In genomic region chr1:182054698-182055326, GRCh38 we compare ENCODE assay signal across 10 cellular contexts. TPM values are rescaled to one million over a fixed set of nuclear protein-coding genes. Genes with fewer than 3 reads are reported as not detected.
DNase-seq lines count a peak whose midpoint lies in the region; ATAC-seq, FAIRE-seq and TF ChIP-seq lines count a peak whose summit lies in the region.
"Had no signal": no experiment of that assay in that cellular context is flagged by ENCODE, and none has a peak within 500 bp of the region (broad histone marks: within the 10 kb centered on the region; RNA-seq: fewer than 3 reads in every experiment).

No MANE protein-coding gene starts in this region.

- H3K36me3 ChIP-seq in HAP-1 (replicated peaks) (no peaks in the 10 kb centered on the region), keratinocyte (ENCODE audit: control insufficient read depth in 2 of 2, extremely low read depth in 1 of 2, insufficient read depth in 2 of 2, low read length in 2 of 2) (no peaks in the 10 kb centered on the region)
- H3K36me3 ChIP-seq: BLaER1 treated with 17β-estradiol and CSF1 and Interleukin-3, amounts not matched to agents 10 nM and 100 nM had no signal

- no peak overlapping the region for H3K4me3 ChIP-seq in HAP-1
- no peak overlapping the region for H3K4me3 ChIP-seq in keratinocyte (ENCODE audit: control insufficient read depth in 2 of 3, extremely low read depth in 1 of 3, insufficient read depth in 2 of 3, low read depth in 1 of 3, low read length in 3 of 3)
- H3K4me3 ChIP-seq: BLaER1 treated with 17β-estradiol and CSF1 and Interleukin-3, amounts not matched to agents 10 nM and 100 nM had no signal

- no peak overlapping the region for H3K4me3 Mint-ChIP-seq in stimulated activated effector memory CD8-positive, alpha-beta T cell treated with anti-CD3 and anti-CD28 coated beads, Interleukin-12 subunit alpha, Interleukin-12 subunit beta, amount 100 ng/mL, for 72 hours
- H3K4me3 Mint-ChIP-seq: brain had no signal

- H3K36me3 Mint-ChIP-seq in stimulated activated effector memory CD8-positive, alpha-beta T cell treated with anti-CD3 and anti-CD28 coated beads, Interleukin-12 subunit alpha, Interleukin-12 subunit beta, amount 100 ng/mL, for 72 hours: no peaks in the 10 kb centered on the region
- H3K36me3 Mint-ChIP-seq: brain had no signal

- no peaks in the 10 kb centered on the region for H3K27me3 ChIP-seq in HAP-1 (ENCODE audit: low read depth)
- peaks cover 20% of the 10 kb centered on the region for H3K27me3 ChIP-seq in keratinocyte (ENCODE audit: control insufficient read depth, extremely low read depth, insufficient read depth, low read length)
- H3K27me3 ChIP-seq: BLaER1 treated with 17β-estradiol and CSF1 and Interleukin-3, amounts not matched to agents 10 nM and 100 nM had no signal

- DNase-seq in NCI-H146 (lab: John Stamatoyannopoulos, UW) (peak; percentile 29), NCI-H146 treated with DMSO at 0.1 percent for 48 hours (lab: John Stamatoyannopoulos, UW; ENCODE audit: unreplicated experiment) (no peak), HAP-1 (ENCODE audit: low spot score in 2 of 2) (peak; percentile 27 to 78), NCI-H774 (lab: John Stamatoyannopoulos, UW) (peak; percentile 6), keratinocyte (ENCODE audit: low read depth, low spot score) (no peak), DMS79 (lab: John Stamatoyannopoulos, UW) (no peak)
- DNase-seq in activated gamma-delta T cell treated with anti-CD3 and anti-CD28 coated beads, Interleukin-2, amount 50 U/mL, for 16 hours (ENCODE audit: low read depth): peak; percentile 21
- DNase-seq in stimulated activated effector memory CD8-positive, alpha-beta T cell treated with anti-CD3 and anti-CD28 coated beads, Interleukin-12 subunit alpha, Interleukin-12 subunit beta, amount 100 ng/mL, for 72 hours (ENCODE audit: low spot score in 2 of 2): peak; percentile 30 to 69

- ATAC-seq in stimulated activated effector memory CD8-positive, alpha-beta T cell treated with anti-CD3 and anti-CD28 coated beads, Interleukin-12 subunit alpha, Interleukin-12 subunit beta, amount 100 ng/mL, for 72 hours: peak; percentile 53

- H3K4me1 Mint-ChIP-seq in stimulated activated effector memory CD8-positive, alpha-beta T cell treated with anti-CD3 and anti-CD28 coated beads, Interleukin-12 subunit alpha, Interleukin-12 subunit beta, amount 100 ng/mL, for 72 hours: no peaks in the 10 kb centered on the region

- dilution Hi-C loops in keratinocyte (cut with MboI; ENCODE audit: extremely low pct_ligation_motif_present, low sequenced_read_pairs): no loop called here

- H3K27ac ChIP-seq in keratinocyte (ENCODE audit: control insufficient read depth, insufficient read depth, low read length): no peak overlapping the region
- H3K27ac ChIP-seq: BLaER1 treated with 17β-estradiol and CSF1 and Interleukin-3, amounts not matched to agents 10 nM and 100 nM had no signal

- in situ Hi-C loops in HAP-1 (cut with MboI; ENCODE audit: low sequenced_read_pairs): loop anchor here (10.0 to 25.0 kb wide), 2 partner anchors 60 to 568 kb away; partner anchors contain the start of gene CACNA1E

- H3K4me1 ChIP-seq in HAP-1: no peaks in the 10 kb centered on the region
- no peaks in the 10 kb centered on the region for H3K4me1 ChIP-seq in keratinocyte (ENCODE audit: control insufficient read depth, extremely low read depth, insufficient read depth, low read length)

- no peak overlapping the region for H3K4me2 ChIP-seq in keratinocyte (ENCODE audit: control insufficient read depth, extremely low read depth, insufficient read depth, low read depth, low read length)
- H3K4me2 ChIP-seq: BLaER1 treated with 17β-estradiol and CSF1 and Interleukin-3, amounts not matched to agents 10 nM and 100 nM had no signal

- no peaks in the 10 kb centered on the region for H3K79me2 ChIP-seq in keratinocyte (ENCODE audit: control insufficient read depth, insufficient read depth, low read length)

- H3K9me3 Mint-ChIP-seq in stimulated activated effector memory CD8-positive, alpha-beta T cell treated with anti-CD3 and anti-CD28 coated beads, Interleukin-12 subunit alpha, Interleukin-12 subunit beta, amount 100 ng/mL, for 72 hours: no peaks in the 10 kb centered on the region

- H3K9ac ChIP-seq in keratinocyte (ENCODE audit: control insufficient read depth, extremely low read depth, insufficient read depth, low read length): no peak overlapping the region
- H3K9ac ChIP-seq: BLaER1 treated with 17β-estradiol and CSF1 and Interleukin-3, amounts not matched to agents 10 nM and 100 nM had no signal

- H3K9me3 ChIP-seq in HAP-1: no peaks in the 10 kb centered on the region
- H3K9me3 ChIP-seq in keratinocyte (ENCODE audit: control insufficient read depth, low read depth, low read length): no peaks in the 10 kb centered on the region

- H3K27ac Mint-ChIP-seq in stimulated activated effector memory CD8-positive, alpha-beta T cell treated with anti-CD3 and anti-CD28 coated beads, Interleukin-12 subunit alpha, Interleukin-12 subunit beta, amount 100 ng/mL, for 72 hours: no peak overlapping the region
- H3K27ac Mint-ChIP-seq: brain had no signal

- H3K9me1 ChIP-seq in keratinocyte (ENCODE audit: control insufficient read depth, extremely low read depth, insufficient read depth, low read length): no peaks in the 10 kb centered on the region

- H2AFZ ChIP-seq in keratinocyte (ENCODE audit: control insufficient read depth, low read length): no peak overlapping the region

- peak; percentile 29 to 64 (median 31) for TF ChIP-seq CTCF in keratinocyte (optimal IDR thresholded peaks at IDR 0.05 in 1 of 3, IDR thresholded peaks at IDR 0.05 in 1 of 3, conservative IDR thresholded peaks at IDR 0.05 in 1 of 3; ENCODE audit: extremely low read depth in 1 of 3, insufficient read depth in 2 of 3, low read length in 3 of 3)

- FAIRE-seq in keratinocyte (lab: Jason Lieb, UNC): peak; percentile 5

- no peaks in the 10 kb centered on the region for H4K20me1 ChIP-seq in keratinocyte (ENCODE audit: control insufficient read depth, extremely low read depth, insufficient read depth, low read length)
- H4K20me1 ChIP-seq: BLaER1 treated with 17β-estradiol and CSF1 and Interleukin-3, amounts not matched to agents 10 nM and 100 nM had no signal

RNA-seq across cellular contexts. Expression of gene ZNF648, which starts 6.7 kb away (rescaled TPM):
- polyA plus RNA-seq in keratinocyte: not detected in 3 replicates
- polyA plus RNA-seq in keratinocyte (2011; ENCODE audit: low read depth): not detected
- not detected in 2 replicates for polyA plus RNA-seq in keratinocyte (2011; cell fraction: cytosol; rRNA removed)
- not detected in 2 replicates for polyA plus RNA-seq in keratinocyte (2011; cell fraction: nucleus; rRNA removed)
- not detected in 2 replicates for polyA plus RNA-seq in keratinocyte (2012; ENCODE audit: low replicate concordance)
- not detected in 3 replicates for polyA minus RNA-seq in keratinocyte
- not detected for polyA minus RNA-seq in keratinocyte (2011; cell fraction: cytosol; rRNA and poly(A)+ RNA removed)
- not detected in 2 replicates for polyA minus RNA-seq in keratinocyte (2011; cell fraction: nucleus; rRNA and poly(A)+ RNA removed)

Comparison
In these comparisons a context has a peak if more than half of its experiments do, and no peak if none do; other contexts are left out.
1. DNase-seq: peak in NCI-H146 (single experiment), HAP-1 (2 of 2), NCI-H774 (single experiment), activated gamma-delta T cell treated with anti-CD3 and anti-CD28 coated beads, Interleukin-2, amount 50 U/mL, for 16 hours (single experiment) and stimulated activated effector memory CD8-positive, alpha-beta T cell treated with anti-CD3 and anti-CD28 coated beads, Interleukin-12 subunit alpha, Interleukin-12 subunit beta, amount 100 ng/mL, for 72 hours (2 of 2); none in NCI-H146 treated with DMSO at 0.1 percent for 48 hours (single experiment), keratinocyte (single experiment) and DMS79 (single experiment).